ENCODE assay signal across 22 cellular contexts in genomic region chr3:191972714-191973398, GRCh38.
DNase-seq lines count a peak whose midpoint lies in the region; ATAC-seq, FAIRE-seq and TF ChIP-seq lines count a peak whose summit lies in the region.
"Had no signal": no experiment of that assay in that cellular context is flagged by ENCODE, and none has a peak within 500 bp of the region (broad histone marks: within the 10 kb centered on the region; RNA-seq: fewer than 3 reads in every experiment).

No MANE protein-coding gene starts in this region.

- H3K4me2 ChIP-seq in DOHH2 (ENCODE audit: low read length) = peak overlapping the region; percentile 12; the same call in 1 of the 2 replicates
- no peak overlapping the region for H3K4me2 ChIP-seq in GM12878 (ENCODE audit: control insufficient read depth, insufficient read depth)
- H3K4me2 ChIP-seq: A549, hepatocyte had no signal

- SMC1A ChIA-PET in GM12878 (lab: Charles Lee; ENCODE audit: uncharacterized antibody, unreplicated experiment) = no interaction called here

- no peak for TF ChIP-seq POLR2A in GM12878 (IDR thresholded peaks at IDR 0.05; ENCODE audit: low read depth, low read length)

- no peak for TF ChIP-seq RAD21 in GM12878 (IDR thresholded peaks at IDR 0.05; ENCODE audit: insufficient read depth, low read depth, low read length)

- H3K36me3 ChIP-seq in DOHH2 (ENCODE audit: control insufficient read depth, low read length) (no peaks in the 10 kb centered on the region), GM12878 (ENCODE audit: control insufficient read depth in 2 of 2, insufficient read depth in 2 of 2, low read length in 1 of 2) (no peaks in the 10 kb centered on the region)
- H3K36me3 ChIP-seq: cardiac muscle cell, tibial nerve had no signal

- 15% methylated on average over 8 of the region's 8 CpGs for WGBS in GM12878 (ENCODE audit: insufficient coverage, insufficient replicate concordance, low lambda C conversion rate, missing lambda C conversion rate)

- ATAC-seq in GM21360 (IDR thresholded peaks at IDR 0.05; ENCODE audit: unreplicated experiment) = peak; percentile 69
- ATAC-seq in HG03039 (IDR thresholded peaks at IDR 0.05; ENCODE audit: unreplicated experiment) = peak; percentile 56
- peak; percentile 25; the same call in 1 of the 3 replicates for ATAC-seq in GM12878
- ATAC-seq: A549, SK-N-SH treated with all-trans-retinoic acid at 6 μM for 48 hours had no signal

- H3K4me3 ChIP-seq in DOHH2 (ENCODE audit: low read length) (no peak overlapping the region), GM12878 (no peak overlapping the region)
- H3K4me3 ChIP-seq: A549, cardiac muscle cell, hepatocyte, tibial nerve had no signal

- FAIRE-seq in GM12878 (lab: Jason Lieb, UNC) = no peak
- FAIRE-seq: A549 had no signal

- no peak overlapping the region for H3K27ac ChIP-seq in DOHH2 (ENCODE audit: low read depth, low read length)
- H3K27ac ChIP-seq in GM12878 (ENCODE audit: control insufficient read depth, insufficient read depth) = no peak overlapping the region
- H3K27ac ChIP-seq: A549, cardiac muscle cell, hepatocyte, tibial nerve had no signal

- H3K4me1 ChIP-seq in DOHH2 (ENCODE audit: control insufficient read depth, low read length) (peaks cover 21% of the 10 kb centered on the region), GM12878 (ENCODE audit: control insufficient read depth, insufficient read depth, low read length) (peaks cover 4% of the 10 kb centered on the region)
- H3K4me1 ChIP-seq: A549, tibial nerve had no signal

- H3K27me3 ChIP-seq in DOHH2 (ENCODE audit: control insufficient read depth, low read length) = no peaks in the 10 kb centered on the region
- H3K27me3 ChIP-seq in GM12878 (replicated peaks in 1 of 2; ENCODE audit: control insufficient read depth in 2 of 2, insufficient read depth in 2 of 2, low read length in 1 of 2) = no peaks in the 10 kb centered on the region; a peak in 1 of 4 replicates
- H3K27me3 ChIP-seq: cardiac muscle cell, hepatocyte, tibial nerve had no signal

- RAD21 ChIA-PET in GM12878 (lab: Charles Lee; ENCODE audit: unreplicated experiment) = no interaction called here

- H3K79me2 ChIP-seq in DOHH2 (ENCODE audit: control insufficient read depth, low read length) (no peaks in the 10 kb centered on the region), GM12878 (ENCODE audit: control insufficient read depth, insufficient read depth, low read length) (no peaks in the 10 kb centered on the region)
- H3K79me2 ChIP-seq: hepatocyte had no signal

- POLR2A ChIA-PET in GM12878 (lab: Charles Lee) = no interaction called here

- BruUV-seq in GM12878 (replicated peaks; lab: Mats Ljungman, UMichigan) = no TSS peak

- no peaks in the 10 kb centered on the region for H3K9me3 ChIP-seq in DOHH2 (ENCODE audit: control insufficient read depth, insufficient read depth, low read length)
- H3K9me3 ChIP-seq in GM12878 (replicated peaks; ENCODE audit: control insufficient read depth, insufficient read depth, low read length) = no peaks in the 10 kb centered on the region
- H3K9me3 ChIP-seq: A549, tibial nerve had no signal

- no peaks in the 10 kb centered on the region for H3F3A ChIP-seq in DOHH2 (ENCODE audit: control insufficient read depth, insufficient read depth)

- no peak overlapping the region for H3K9ac ChIP-seq in GM12878 (ENCODE audit: control insufficient read depth, insufficient read depth, low read length)

- in situ Hi-C loops in GM12878 (cut with MboI) = no loop called here

- TF ChIP-seq CTCF in DOHH2 (IDR thresholded peaks at IDR 0.05; ENCODE audit: low read depth, low read length, poor library complexity, severe bottlenecking) (no peak), GM12878 (IDR thresholded peaks at IDR 0.05 in 2 of 3, conservative IDR thresholded peaks at IDR 0.05 in 1 of 3; ENCODE audit: control insufficient read depth in 2 of 3, extremely low read depth in 1 of 3, insufficient read depth in 1 of 3, low read depth in 3 of 3, low read length in 3 of 3) (no peak)

- intact Hi-C loops in GM12878 (cut with micrococcal nuclease; ENCODE audit: unreplicated experiment) (no loop called here), posterior vena cava (cut with DNase I) (no loop called here)

- no peak for TF ChIP-seq EP300 in GM12878 (IDR thresholded peaks at IDR 0.05; ENCODE audit: borderline replicate concordance in 1 of 2, control insufficient read depth in 1 of 2, low read depth in 2 of 2, low read length in 2 of 2)

- H4K20me1 ChIP-seq in DOHH2 (ENCODE audit: control insufficient read depth, insufficient read depth, low read depth, low read length) (no peaks in the 10 kb centered on the region), GM12878 (ENCODE audit: control insufficient read depth, insufficient read depth) (no peaks in the 10 kb centered on the region)

- no peaks in the 10 kb centered on the region for H3K9me2 ChIP-seq in DOHH2 (replicated peaks; ENCODE audit: control insufficient read depth, low read length)

- peak overlapping the region; percentile 24; the same call in 1 of the 2 replicates for H2AFZ ChIP-seq in GM12878 (ENCODE audit: control insufficient read depth, low read depth, low read length)
- H2AFZ ChIP-seq: hepatocyte had no signal

- CTCF ChIA-PET in GM12878 (lab: Yijun Ruan, JAX) = interaction anchor here (1.1 kb wide), 1 partner anchor 7 kb away, joined by 3 read pairs; no protein-coding TSS in a partner anchor

- DNase-seq in GM12878 (ENCODE audit: low read depth, low spot score) (no peak), posterior vena cava (ENCODE audit: low spot score) (no peak), SHP77 treated with DMSO at 0.1 percent for 48 hours (lab: John Stamatoyannopoulos, UW) (no peak), GM19240 (ENCODE audit: insufficient read length, low spot score) (no peak)
- DNase-seq in activated T-cell treated with anti-CD3 and anti-CD28 coated beads, Interleukin-2, amount 50 U/mL, for 1 hour = no peak
- DNase-seq: activated CD4-positive, alpha-beta T cell treated with anti-CD3 and anti-CD28 coated beads, Interleukin-2, amount 50 U/mL, for 4 hours; activated naive CD8-positive, alpha-beta T cell treated with anti-CD3 and anti-CD28 coated beads, Interleukin-2, amount 10 ng/mL, durations not matched to agents 7 days and 5 days; CD4-positive, CD25-positive, alpha-beta regulatory T cell; DMS79 treated with DMSO at 0.1 percent for 48 hours; H7; kidney glomerular epithelial cell; NCI-H187; NCI-H748 treated with DMSO at 0.1 percent for 48 hours; stimulated activated CD4-positive, alpha-beta T cell treated with anti-CD3 and anti-CD28 coated beads, Interleukin-2, amount 100 ng/mL, for 48 hours had no signal

TF ChIP-seq in GM12878, 131 proteins besides CTCF, POLR2A, EP300 and RAD21:
- TF ChIP-seq POLR2AphosphoS2 (IDR thresholded peaks at IDR 0.05; ENCODE audit: low read depth, low read length) = no peak
- TF ChIP-seq TARDBP (IDR thresholded peaks at IDR 0.05; ENCODE audit: borderline replicate concordance) = no peak
- TF ChIP-seq NR2F1 (conservative IDR thresholded peaks at IDR 0.05) = no peak
- no peak for TF ChIP-seq PAX5 (IDR thresholded peaks at IDR 0.05; ENCODE audit: borderline replicate concordance, low read depth, low read length)
- no peak for TF ChIP-seq YY1 (IDR thresholded peaks at IDR 0.05; ENCODE audit: low read depth, low read length)
- no peak for TF ChIP-seq USF1 (IDR thresholded peaks at IDR 0.05; ENCODE audit: borderline replicate concordance, extremely low read length, insufficient read depth, low read depth, low read length)
- TF ChIP-seq KAT2A (conservative IDR thresholded peaks at IDR 0.05; ENCODE audit: control insufficient read depth, low read depth, low read length) = no peak
- no peak for TF ChIP-seq LARP7 (IDR thresholded peaks at IDR 0.05)
- TF ChIP-seq ZZZ3 (IDR thresholded peaks at IDR 0.05; ENCODE audit: control insufficient read depth, insufficient read length, low read depth) = no peak
- no peak for TF ChIP-seq CEBPZ (IDR thresholded peaks at IDR 0.05; ENCODE audit: low read depth, low read length)
- no peak for TF ChIP-seq CBFB (IDR thresholded peaks at IDR 0.05; ENCODE audit: low read depth)
- TF ChIP-seq SPI1 (IDR thresholded peaks at IDR 0.05; ENCODE audit: borderline replicate concordance, insufficient read depth, low read depth, low read length) = no peak
- TF ChIP-seq IKZF1 (conservative IDR thresholded peaks at IDR 0.05) = no peak
- no peak for TF ChIP-seq BCL11A (IDR thresholded peaks at IDR 0.05; ENCODE audit: low read depth, low read length)
- no peak for TF ChIP-seq ASH2L (IDR thresholded peaks at IDR 0.05; ENCODE audit: borderline replicate concordance, low read depth)
- TF ChIP-seq IKZF2 (IDR thresholded peaks at IDR 0.05) = no peak
- TF ChIP-seq TCF7 (IDR thresholded peaks at IDR 0.05; ENCODE audit: borderline replicate concordance) = no peak
TF ChIP-seq in GM12878: peak in this region for 0.
